9 cellular contexts compared by ENCODE assay signal in genomic region chr9:109251080-109251775, GRCh38.
DNase-seq lines count a peak whose midpoint lies in the region; ATAC-seq and TF ChIP-seq lines count a peak whose summit lies in the region.
"Had no signal": no experiment of that assay in that cellular context is flagged by ENCODE, and none has a peak within 500 bp of the region (broad histone marks: within the 10 kb centered on the region; RNA-seq: fewer than 3 reads in every experiment).

No MANE protein-coding gene starts in this region.

- H3K4me2 ChIP-seq in GM23338 (no peak overlapping the region), osteoblast (ENCODE audit: insufficient read depth, low read length) (peak overlapping the region; percentile 45)

- ATAC-seq in GM23338 (peak; percentile 14; the same call in 2 of the 3 replicates), HG03095 (IDR thresholded peaks at IDR 0.05; ENCODE audit: unreplicated experiment) (no peak), GM18873 (IDR thresholded peaks at IDR 0.05; ENCODE audit: low FRiP score, unreplicated experiment) (no peak)
- ATAC-seq in CD8-positive, alpha-beta T cell = no peak

- H3K27me3 ChIP-seq in GM23338 (ENCODE audit: insufficient read depth) (no peaks in the 10 kb centered on the region), colonic mucosa (no peaks in the 10 kb centered on the region), osteoblast (ENCODE audit: insufficient read depth, low read length) (no peaks in the 10 kb centered on the region)
- H3K27me3 ChIP-seq in CD8-positive, alpha-beta T cell (ENCODE audit: insufficient read depth, low read length) = no peaks in the 10 kb centered on the region

- peak overlapping the region in 1 of 2 donors; percentile 66 for H3K9ac ChIP-seq in colonic mucosa (ENCODE audit: low read depth in 2 of 2, low read length in 2 of 2)

- H3K27ac ChIP-seq in GM23338 (ENCODE audit: low read depth) (peak overlapping the region; percentile 14; the same call in 1 of the 2 replicates), colonic mucosa (peak overlapping the region; percentile 70), osteoblast (ENCODE audit: low read depth, low read length) (peak overlapping the region; percentile 49)
- no peak overlapping the region for H3K27ac ChIP-seq in CD8-positive, alpha-beta T cell (ENCODE audit: low read depth, low read length)
- H3K27ac ChIP-seq: HL-60 had no signal

- no peaks in the 10 kb centered on the region for H3K9me3 Mint-ChIP-seq in GM23338
- H3K9me3 Mint-ChIP-seq in CD8-positive, alpha-beta T cell = no peaks in the 10 kb centered on the region

- H4K20me1 ChIP-seq in GM23338 (replicated peaks; ENCODE audit: insufficient read depth) (peaks cover 3% of the 10 kb centered on the region; the same call in 1 of the 2 replicates), osteoblast (ENCODE audit: insufficient read depth, low read length) (no peaks in the 10 kb centered on the region)

- H2AFZ ChIP-seq in GM23338 (no peak overlapping the region), osteoblast (ENCODE audit: low read length) (peak overlapping the region; percentile 46)

- intact Hi-C loops in colonic mucosa (cut with DNase I) = no loop called here
- intact Hi-C loops in CD8-positive, alpha-beta T cell (cut with DNase I, micrococcal nuclease) = no loop called here

- TF ChIP-seq CTCF in GM23338 (conservative IDR thresholded peaks at IDR 0.05; ENCODE audit: low read depth in 2 of 2) = no peak
- no peak for TF ChIP-seq CTCF in colonic mucosa (IDR thresholded peaks at IDR 0.05)
- TF ChIP-seq CTCF in osteoblast (IDR thresholded peaks at IDR 0.05; ENCODE audit: extremely low read depth, low read depth, low read length) = no peak
- TF ChIP-seq CTCF in CD8-positive, alpha-beta T cell (IDR thresholded peaks at IDR 0.05) = no peak

- peak overlapping the region; percentile 75 for H3K27ac Mint-ChIP-seq in GM23338
- H3K27ac Mint-ChIP-seq in CD8-positive, alpha-beta T cell = no peak overlapping the region

- CTCF ChIA-PET in CD8-positive, alpha-beta T cell (lab: Charles Lee) = interaction anchor here (0.6 to 1.1 kb wide), 2 partner anchors 10 to 22 kb away, joined by 3 read pairs; no protein-coding TSS in a partner anchor

- H3K36me3 ChIP-seq in GM23338 (ENCODE audit: insufficient read depth) (no peaks in the 10 kb centered on the region), colonic mucosa (no peaks in the 10 kb centered on the region), osteoblast (ENCODE audit: insufficient read depth, low read length) (no peaks in the 10 kb centered on the region)
- H3K36me3 ChIP-seq in CD8-positive, alpha-beta T cell (ENCODE audit: insufficient read depth, low read length) = no peaks in the 10 kb centered on the region

- H3K4me1 Mint-ChIP-seq in GM23338 = peaks cover 42% of the 10 kb centered on the region
- no peaks in the 10 kb centered on the region for H3K4me1 Mint-ChIP-seq in CD8-positive, alpha-beta T cell (ENCODE audit: low read depth)

- no peak for DNase-seq in GM23338 (ENCODE audit: low spot score)
- DNase-seq in NCI-H345 (lab: John Stamatoyannopoulos, UW) = peak; percentile 96
- DNase-seq in colonic mucosa = peak; percentile 79
- DNase-seq in osteoblast (ENCODE audit: insufficient read length, low spot score, missing footprints) = peak; percentile 78
- DNase-seq in CD8-positive, alpha-beta T cell = no peak
- no peak for DNase-seq in Ammon's horn (ENCODE audit: low spot score)

- POLR2A ChIA-PET in CD8-positive, alpha-beta T cell (lab: Charles Lee) = no interaction called here

- H3K9me2 ChIP-seq in GM23338 (ENCODE audit: insufficient read depth) = no peaks in the 10 kb centered on the region

- H3K9me3 ChIP-seq in colonic mucosa (no peaks in the 10 kb centered on the region), osteoblast (ENCODE audit: low read depth, low read length) (no peaks in the 10 kb centered on the region)
- H3K9me3 ChIP-seq in CD8-positive, alpha-beta T cell (ENCODE audit: low read length) = no peaks in the 10 kb centered on the region

- no peak overlapping the region; the same call in 2 of the 3 replicates for H3K4me3 Mint-ChIP-seq in GM23338
- no peak overlapping the region for H3K4me3 Mint-ChIP-seq in CD8-positive, alpha-beta T cell

- H3K79me2 ChIP-seq in GM23338 (replicated peaks; ENCODE audit: insufficient read depth) = no peaks in the 10 kb centered on the region
- no peaks in the 10 kb centered on the region for H3K79me2 ChIP-seq in osteoblast (ENCODE audit: insufficient read depth, low read length)

- no peaks in the 10 kb centered on the region for H3F3A ChIP-seq in GM23338 (replicated peaks; ENCODE audit: low read depth)

- H3K4me1 ChIP-seq in GM23338 (ENCODE audit: insufficient read depth) = peaks cover 17% of the 10 kb centered on the region
- H3K4me1 ChIP-seq in colonic mucosa = peaks cover 8% of the 10 kb centered on the region
- H3K4me1 ChIP-seq in osteoblast (ENCODE audit: insufficient read depth, low read length) = peaks cover 54% of the 10 kb centered on the region
- no peaks in the 10 kb centered on the region for H3K4me1 ChIP-seq in CD8-positive, alpha-beta T cell (ENCODE audit: insufficient read depth, low read length)

- peaks cover 9% of the 10 kb centered on the region for H3K27me3 Mint-ChIP-seq in GM23338 (ENCODE audit: insufficient read depth, low read depth, poor library complexity)
- peaks cover 2% of the 10 kb centered on the region for H3K27me3 Mint-ChIP-seq in CD8-positive, alpha-beta T cell (ENCODE audit: low read depth)

- no peak overlapping the region for H3K4me3 ChIP-seq in GM23338
- no peak overlapping the region for H3K4me3 ChIP-seq in colonic mucosa
- no peak overlapping the region for H3K4me3 ChIP-seq in osteoblast (ENCODE audit: insufficient read depth, low read length)
- H3K4me3 ChIP-seq in CD8-positive, alpha-beta T cell (ENCODE audit: low read depth, low read length) = no peak overlapping the region

- H3K36me3 Mint-ChIP-seq in GM23338 (ENCODE audit: low read depth) = peaks cover 29% of the 10 kb centered on the region
- H3K36me3 Mint-ChIP-seq in CD8-positive, alpha-beta T cell = no peaks in the 10 kb centered on the region

TF ChIP-seq in GM23338, 12 proteins besides CTCF, POLR2A, EP300 and RAD21:
- TF ChIP-seq POLR2AphosphoS5 (IDR thresholded peaks at IDR 0.05; ENCODE audit: low read depth) = no peak

Comparison
In these comparisons a context has a peak if more than half of its experiments do, and no peak if none do; other contexts are left out.
1. DNase-seq: peak in NCI-H345 (single experiment), colonic mucosa (single experiment) and osteoblast (single experiment); none in GM23338 (single experiment), CD8-positive, alpha-beta T cell (0 of 7) and Ammon's horn (single experiment).